Comparison of ENCODE assay signal across 8 cellular contexts in genomic region chr17:82097187-82097918, GRCh38. TPM values are rescaled to one million over a fixed set of nuclear protein-coding genes. Genes with fewer than 3 reads are reported as not detected.
DNase-seq lines count a peak whose midpoint lies in the region; ATAC-seq and TF ChIP-seq lines count a peak whose summit lies in the region.

No MANE protein-coding gene starts in this region.

- intact Hi-C loops in esophagus squamous epithelium (cut with DNase I), result no loop called here
- intact Hi-C loops in natural killer cell (cut with micrococcal nuclease), result loop anchor here (10.0 kb wide), 1 partner anchor 223 kb away; the partner anchor contains the start of gene ARHGDIA

- H3K9me3 ChIP-seq in HUES6 (ENCODE audit: control insufficient read depth, insufficient read depth, low read depth, low read length), result no peaks in the 10 kb centered on the region
- no peaks in the 10 kb centered on the region for H3K9me3 ChIP-seq in esophagus squamous epithelium

- H3K27ac Mint-ChIP-seq in activated CD4-positive, alpha-beta memory T cell treated with anti-CD3 and anti-CD28 coated beads, Interleukin-2, amount 10 ng/mL, durations not matched to agents 7 days and 5 days, result peak overlapping the region; percentile 66
- H3K27ac Mint-ChIP-seq in natural killer cell, result peak overlapping the region in 1 of 2 donors; percentile 72

- H3K4me1 Mint-ChIP-seq in activated CD4-positive, alpha-beta memory T cell treated with anti-CD3 and anti-CD28 coated beads, Interleukin-2, amount 10 ng/mL, durations not matched to agents 7 days and 5 days, result peaks cover 24% of the 10 kb centered on the region
- peaks cover 0 to 4% of the 10 kb centered on the region in 2 donors for H3K4me1 Mint-ChIP-seq in natural killer cell

- H3K27me3 ChIP-seq in HUES6 (ENCODE audit: control insufficient read depth, insufficient read depth, low read length) (no peaks in the 10 kb centered on the region), esophagus squamous epithelium (no peaks in the 10 kb centered on the region)

- WGBS in esophagus squamous epithelium, 2 donors, result 0% methylated on average over 2 of the region's 77 CpGs; no CpG with 5 or more reads in 1 of the 2 donors

- H3K4me1 ChIP-seq in HUES6 (ENCODE audit: control insufficient read depth, insufficient read depth, low read length), result peaks cover 51% of the 10 kb centered on the region
- peaks cover 33 to 60% (median 34%) of the 10 kb centered on the region in 3 donors for H3K4me1 ChIP-seq in esophagus squamous epithelium

- H3K36me3 Mint-ChIP-seq in activated CD4-positive, alpha-beta memory T cell treated with anti-CD3 and anti-CD28 coated beads, Interleukin-2, amount 10 ng/mL, durations not matched to agents 7 days and 5 days (ENCODE audit: low read depth), result peaks cover 9% of the 10 kb centered on the region
- H3K36me3 Mint-ChIP-seq in natural killer cell, result no peaks in the 10 kb centered on the region

- H3K9ac ChIP-seq in HUES6 (ENCODE audit: low read length), result peak overlapping the region; percentile 73

- TF ChIP-seq CTCF in esophagus squamous epithelium (IDR thresholded peaks at IDR 0.05), result no peak
- no peak for TF ChIP-seq CTCF in natural killer cell (IDR thresholded peaks at IDR 0.05)

- H3K27me3 Mint-ChIP-seq in activated CD4-positive, alpha-beta memory T cell treated with anti-CD3 and anti-CD28 coated beads, Interleukin-2, amount 10 ng/mL, durations not matched to agents 7 days and 5 days, result no peaks in the 10 kb centered on the region
- no peaks in the 10 kb centered on the region for H3K27me3 Mint-ChIP-seq in natural killer cell (ENCODE audit: low read depth in 2 of 2)

- CTCF ChIA-PET in activated CD4-positive, alpha-beta memory T cell treated with anti-CD3 and anti-CD28 coated beads, Interleukin-2, amount 10 ng/mL, durations not matched to agents 7 days and 5 days (lab: Charles Lee), result no interaction called here

- H3K4me3 Mint-ChIP-seq in activated CD4-positive, alpha-beta memory T cell treated with anti-CD3 and anti-CD28 coated beads, Interleukin-2, amount 10 ng/mL, durations not matched to agents 7 days and 5 days, result peak overlapping the region; percentile 74
- peak overlapping the region; percentile 83 for H3K4me3 Mint-ChIP-seq in natural killer cell

- DNase-seq in AG08396 (ENCODE audit: low spot score) (peak; percentile 88), esophagus squamous epithelium (lab: John Stamatoyannopoulos, UW) (no peak), natural killer cell (no peak)
- DNase-seq in activated CD4-positive, alpha-beta memory T cell treated with anti-CD3 and anti-CD28 coated beads, Interleukin-2, amount 10 ng/mL, durations not matched to agents 7 days and 5 days, result peak; percentile 41

- H3K36me3 ChIP-seq in HUES6 (ENCODE audit: control insufficient read depth, insufficient read depth, low read length) (peaks cover 42% of the 10 kb centered on the region), esophagus squamous epithelium (peaks cover 27 to 44% (median 30%) of the 10 kb centered on the region in 3 donors)

- H3K27ac ChIP-seq in HUES6 (ENCODE audit: low read depth, low read length) (peak overlapping the region; percentile 91), esophagus squamous epithelium (peak overlapping the region; percentile 91 to 99 (median 98))

- POLR2A ChIA-PET in activated CD4-positive, alpha-beta memory T cell treated with anti-CD3 and anti-CD28 coated beads, Interleukin-2, amount 10 ng/mL, durations not matched to agents 7 days and 5 days (lab: Charles Lee), result interaction anchor here (0.6 to 3.2 kb wide), 11 partner anchors 9 to 173 kb away, joined by 3 to 15 read pairs (median 7); partner anchors contain the start of genes CENPX, DCXR and LRRC45

- H3K9me3 Mint-ChIP-seq in activated CD4-positive, alpha-beta memory T cell treated with anti-CD3 and anti-CD28 coated beads, Interleukin-2, amount 10 ng/mL, durations not matched to agents 7 days and 5 days, result no peaks in the 10 kb centered on the region
- H3K9me3 Mint-ChIP-seq in natural killer cell, result no peaks in the 10 kb centered on the region

- peak overlapping the region; percentile 67 for H3K4me3 ChIP-seq in HUES6 (ENCODE audit: low read depth, low read length)
- peak overlapping the region; percentile 60 to 95 (median 86) for H3K4me3 ChIP-seq in esophagus squamous epithelium

- ATAC-seq in GM18498 (IDR thresholded peaks at IDR 0.05; ENCODE audit: unreplicated experiment), result peak; percentile 1
- ATAC-seq in natural killer cell, result no peak
- ATAC-seq in HG03108 (IDR thresholded peaks at IDR 0.05; ENCODE audit: unreplicated experiment), result no peak
- no peak for ATAC-seq in GM21737 (IDR thresholded peaks at IDR 0.05; ENCODE audit: unreplicated experiment)

- no peak for TF ChIP-seq POLR2A in esophagus squamous epithelium (IDR thresholded peaks at IDR 0.05)

RNA-seq across cellular contexts. Expression of gene FASN, which starts 0.7 kb away (rescaled TPM):
- 100 to 1,000 TPM; 181 to 191 TPM for total RNA-seq in activated CD4-positive, alpha-beta memory T cell treated with anti-CD3 and anti-CD28 coated beads, Interleukin-2, amount 10 ng/mL, durations not matched to agents 7 days and 5 days
- total RNA-seq in esophagus squamous epithelium (100 to 1,000 TPM in 2 of 4 donors, 10 to 100 TPM in 2; 72.8 to 302 (median 143) TPM), natural killer cell (10 to 100 TPM; 53.8 to 56.2 (median 54.0) TPM)

RNA-seq across cellular contexts. Expression of gene DUS1L, which starts 31.7 kb away (rescaled TPM):
- 10 to 100 TPM; 98.8 to 99.3 TPM for total RNA-seq in activated CD4-positive, alpha-beta memory T cell treated with anti-CD3 and anti-CD28 coated beads, Interleukin-2, amount 10 ng/mL, durations not matched to agents 7 days and 5 days
- total RNA-seq in esophagus squamous epithelium (100 to 1,000 TPM in 3 of 4 donors, 10 to 100 TPM in 1; 53.3 to 125 (median 105) TPM), natural killer cell (100 to 1,000 TPM; 122 to 144 (median 136) TPM)

RNA-seq across cellular contexts. Expression of gene GPS1, which starts 45.7 kb away (rescaled TPM):
- 10 to 100 TPM; 69.0 to 75.6 TPM for total RNA-seq in activated CD4-positive, alpha-beta memory T cell treated with anti-CD3 and anti-CD28 coated beads, Interleukin-2, amount 10 ng/mL, durations not matched to agents 7 days and 5 days
- total RNA-seq in esophagus squamous epithelium (10 to 100 TPM; 62.8 to 76.9 (median 69.5) TPM), natural killer cell (10 to 100 TPM; 78.9 to 87.6 (median 85.3) TPM)

RNA-seq across cellular contexts. Expression of gene RFNG, which starts 45.7 kb away (rescaled TPM):
- 10 to 100 TPM; 26.3 to 28.4 TPM for total RNA-seq in activated CD4-positive, alpha-beta memory T cell treated with anti-CD3 and anti-CD28 coated beads, Interleukin-2, amount 10 ng/mL, durations not matched to agents 7 days and 5 days
- total RNA-seq in esophagus squamous epithelium (10 to 100 TPM; 24.9 to 38.1 (median 31.2) TPM), natural killer cell (10 to 100 TPM; 22.7 to 26.7 (median 23.2) TPM)

RNA-seq across cellular contexts. Expression of gene DCXR, which starts 59.9 kb away (rescaled TPM):
- total RNA-seq in activated CD4-positive, alpha-beta memory T cell treated with anti-CD3 and anti-CD28 coated beads, Interleukin-2, amount 10 ng/mL, durations not matched to agents 7 days and 5 days, result 10 to 100 TPM; 93.9 to 95.2 TPM
- total RNA-seq in esophagus squamous epithelium, result 100 to 1,000 TPM in 3 of 4 donors, 10 to 100 TPM in 1; 89.1 to 162 (median 135) TPM
- total RNA-seq in natural killer cell, result 100 to 1,000 TPM in 2 of 3 donors, 10 to 100 TPM in 1; 93.9 to 171 (median 145) TPM

Comparison
In these comparisons a context has a peak if more than half of its experiments do, and no peak if none do; other contexts are left out.
1. DNase-seq: peak in AG08396 (single experiment) and activated CD4-positive, alpha-beta memory T cell treated with anti-CD3 and anti-CD28 coated beads, Interleukin-2, amount 10 ng/mL, durations not matched to agents 7 days and 5 days (single experiment); none in esophagus squamous epithelium (single experiment) and natural killer cell (single experiment).